ENCODE assay signal across 10 cellular contexts in the genomic region with DNA sequence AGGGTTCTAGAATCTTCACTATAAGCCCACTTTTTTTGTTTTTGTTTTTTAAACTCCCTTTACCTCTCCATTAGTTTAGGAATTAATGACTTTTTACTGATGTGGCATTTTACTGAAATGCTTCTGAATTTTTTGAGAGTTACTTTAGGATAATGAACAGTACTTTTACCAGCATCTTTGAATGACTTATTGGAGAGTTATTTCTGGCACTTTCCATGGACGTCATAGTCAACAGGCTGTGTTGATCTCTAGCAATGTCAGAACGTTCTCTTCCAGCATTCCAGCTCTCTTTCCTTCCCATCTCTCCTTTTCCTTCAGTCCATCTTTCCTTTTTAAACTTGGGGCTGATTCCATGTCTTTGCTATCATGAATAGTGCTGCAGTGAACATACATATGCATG. TPM values are rescaled to one million over a fixed set of nuclear protein-coding genes. Genes with fewer than 3 reads are reported as not detected.
DNase-seq lines count a peak whose midpoint lies in the region; ATAC-seq and TF ChIP-seq lines count a peak whose summit lies in the region.
"Had no signal": no experiment of that assay in that cellular context is flagged by ENCODE, and none has a peak within 500 bp of the region (broad histone marks: within the 10 kb centered on the region; RNA-seq: fewer than 3 reads in every experiment).

No MANE protein-coding gene starts in this region.

- H3F3A ChIP-seq in SK-N-SH (replicated peaks; ENCODE audit: insufficient read depth), result peaks cover 37% of the 10 kb centered on the region

- no peaks in the 10 kb centered on the region for H3K9me3 ChIP-seq in SK-N-SH
- H3K9me3 ChIP-seq in MG63, result no peaks in the 10 kb centered on the region

- TF ChIP-seq RAD21 in SK-N-SH (IDR thresholded peaks at IDR 0.05; ENCODE audit: low read length), result no peak

- peak overlapping the region in 1 of 2 experiments; percentile 78; a peak in 2 of 4 replicates for H3K27ac ChIP-seq in SK-N-SH (ENCODE audit: low read depth in 2 of 2, low read length in 1 of 2)
- peak overlapping the region; percentile 61 for H3K27ac ChIP-seq in rectal smooth muscle tissue (ENCODE audit: low read depth, low read length)
- H3K27ac ChIP-seq in RWPE1, result no peak overlapping the region

- H3K79me2 ChIP-seq in SK-N-SH (ENCODE audit: insufficient read depth), result peaks cover 100% of the 10 kb centered on the region

- H2AFZ ChIP-seq in SK-N-SH (ENCODE audit: low read depth), result no peak overlapping the region

- H3K9ac ChIP-seq in SK-N-SH (no peak overlapping the region), rectal smooth muscle tissue (ENCODE audit: low read length) (no peak overlapping the region)

- ATAC-seq in GM21717 (IDR thresholded peaks at IDR 0.05; ENCODE audit: unreplicated experiment), result no peak

- H3K27me3 ChIP-seq in SK-N-SH (ENCODE audit: insufficient read depth), result no peaks in the 10 kb centered on the region
- H3K27me3 ChIP-seq in rectal smooth muscle tissue (ENCODE audit: control insufficient read depth, insufficient read depth, low read length), result no peaks in the 10 kb centered on the region
- H3K27me3 ChIP-seq in MG63, result no peaks in the 10 kb centered on the region

- no peaks in the 10 kb centered on the region for H3K9me2 ChIP-seq in SK-N-SH

- POLR2A ChIA-PET in SK-N-SH (lab: Yijun Ruan, JAX) (no interaction called here), RWPE1 (lab: Yijun Ruan, JAX; ENCODE audit: low non-redundant PET) (no interaction called here)

- peak overlapping the region; percentile 55; the same call in 1 of the 2 replicates for H3K4me2 ChIP-seq in SK-N-SH

- CTCF ChIA-PET in SK-N-SH (lab: Yijun Ruan, JAX), result no interaction called here
- CTCF ChIA-PET in RWPE1 (lab: Yijun Ruan, JAX), result no interaction called here

- TF ChIP-seq CTCF in AG09309 (IDR thresholded peaks at IDR 0.05; ENCODE audit: control insufficient read depth, insufficient read depth, low read depth, low read length, missing control alignments) (no peak), SK-N-SH (IDR thresholded peaks at IDR 0.05) (no peak), fibroblast of villous mesenchyme (IDR thresholded peaks at IDR 0.05; ENCODE audit: insufficient read depth, low read depth, low read length) (no peak), RWPE1 (conservative IDR thresholded peaks at IDR 0.05; ENCODE audit: low read depth) (no peak)

- no peak overlapping the region for H3K4me3 ChIP-seq in AG09309 (ENCODE audit: control insufficient read depth, low read depth, low read length)
- H3K4me3 ChIP-seq in SK-N-SH (ENCODE audit: low read depth in 2 of 2, low read length in 1 of 2), result no peak overlapping the region
- H3K4me3 ChIP-seq in fibroblast of villous mesenchyme (ENCODE audit: low read depth, low read length), result no peak overlapping the region
- H3K4me3 ChIP-seq in rectal smooth muscle tissue (ENCODE audit: low read length), result no peak overlapping the region
- H3K4me3 ChIP-seq in MG63, result no peak overlapping the region

- peaks cover 6 to 9% of the 10 kb centered on the region in 2 experiments for H3K36me3 ChIP-seq in SK-N-SH (replicated peaks in 1 of 2; ENCODE audit: control insufficient read depth in 1 of 2, insufficient read depth in 2 of 2, low read length in 1 of 2)
- no peaks in the 10 kb centered on the region for H3K36me3 ChIP-seq in rectal smooth muscle tissue (ENCODE audit: control insufficient read depth, insufficient read depth, low read length)
- H3K36me3 ChIP-seq in MG63, result peaks cover 29% of the 10 kb centered on the region

- TF ChIP-seq EP300 in SK-N-SH (IDR thresholded peaks at IDR 0.05; ENCODE audit: borderline replicate concordance in 1 of 2, low read depth in 1 of 2, low read length in 1 of 2), result no peak

- 9% methylated on average over 2 of the region's 2 CpGs for WGBS in SK-N-SH (ENCODE audit: low lambda C conversion rate)

- H4K20me1 ChIP-seq in SK-N-SH (ENCODE audit: insufficient read depth), result peaks cover 54% of the 10 kb centered on the region

- H3K4me1 ChIP-seq in SK-N-SH (ENCODE audit: control insufficient read depth in 1 of 2, insufficient read depth in 2 of 2, low read depth in 1 of 2, low read length in 1 of 2) (peaks cover 0 to 24% of the 10 kb centered on the region in 2 experiments; a peak in 2 of 4 replicates), rectal smooth muscle tissue (ENCODE audit: control insufficient read depth, insufficient read depth, low read length) (no peaks in the 10 kb centered on the region)

- peak; percentile 40 for DNase-seq in AG09309 (ENCODE audit: low read depth)
- no peak for DNase-seq in SK-N-SH
- DNase-seq in fibroblast of villous mesenchyme (ENCODE audit: low read depth), result peak; percentile 85
- no peak for DNase-seq in RWPE1 (ENCODE audit: low spot score)
- no peak for DNase-seq in MG63
- DNase-seq in NCI-H446 treated with DMSO at 0.1 percent for 48 hours (lab: John Stamatoyannopoulos, UW), result no peak
- DNase-seq: cerebellar nuclear complex, posterior cingulate gyrus had no signal

TF ChIP-seq in SK-N-SH, 30 proteins besides CTCF, POLR2A, EP300 and RAD21:
- no peak for TF ChIP-seq MEF2A (IDR thresholded peaks at IDR 0.05; ENCODE audit: borderline replicate concordance, low read depth)
- TF ChIP-seq NFIC (IDR thresholded peaks at IDR 0.05; ENCODE audit: borderline replicate concordance), result no peak
- TF ChIP-seq FOSL2 (IDR thresholded peaks at IDR 0.05; ENCODE audit: borderline replicate concordance, low read depth), result 0 out of 2 replicates have a peak, but pooled peaks have one; percentile 5
- TF ChIP-seq TAF1 (IDR thresholded peaks at IDR 0.05; ENCODE audit: borderline replicate concordance, low read depth, low read length), result no peak
- TF ChIP-seq, protein P1, sequence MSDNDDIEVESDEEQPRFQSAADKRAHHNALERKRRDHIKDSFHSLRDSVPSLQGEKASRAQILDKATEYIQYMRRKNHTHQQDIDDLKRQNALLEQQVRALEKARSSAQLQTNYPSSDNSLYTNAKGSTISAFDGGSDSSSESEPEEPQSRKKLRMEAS (IDR thresholded peaks at IDR 0.05; ENCODE audit: low read depth), result 0 out of 2 replicates have a peak, but pooled peaks have one; percentile 14
- no peak for TF ChIP-seq FOXJ3 (CRISPR knock-in tag; IDR thresholded peaks at IDR 0.05)
- 0 out of 2 replicates have a peak, but pooled peaks have one; percentile 17 for TF ChIP-seq PBX3 (IDR thresholded peaks at IDR 0.05)
- peak; percentile 36; the same call in 1 of the 2 replicates for TF ChIP-seq JUND (IDR thresholded peaks at IDR 0.05)

RNA-seq across cellular contexts. Expression of gene CLIC4, which starts 48.5 kb away (rescaled TPM):
- 66.4 and 84.4 TPM in 2 replicates for polyA plus RNA-seq in SK-N-SH (2012; rRNA removed)
- 98.5 and 106 TPM in 2 replicates for polyA plus RNA-seq in SK-N-SH (2012; cell fraction: cytosol; rRNA removed)
- polyA plus RNA-seq in SK-N-SH (2012; cell fraction: nucleus; rRNA removed), result 29.1 and 46.8 TPM in 2 replicates
- total RNA-seq in fibroblast of villous mesenchyme, result 411 and 544 TPM in 2 replicates
- 348 and 588 TPM in 2 replicates for total RNA-seq in MG63 (2014; rRNA removed; shearing (Covaris generic); ENCODE audit: low replicate concordance)

Comparison
In these comparisons a context has a peak if more than half of its experiments do, and no peak if none do; other contexts are left out.
1. DNase-seq: peak in AG09309 (single experiment) and fibroblast of villous mesenchyme (single experiment); none in SK-N-SH (single experiment), RWPE1 (single experiment), MG63 (single experiment) and NCI-H446 treated with DMSO at 0.1 percent for 48 hours (single experiment).